ENCODE assay signal across 14 cellular contexts in the genomic region with DNA sequence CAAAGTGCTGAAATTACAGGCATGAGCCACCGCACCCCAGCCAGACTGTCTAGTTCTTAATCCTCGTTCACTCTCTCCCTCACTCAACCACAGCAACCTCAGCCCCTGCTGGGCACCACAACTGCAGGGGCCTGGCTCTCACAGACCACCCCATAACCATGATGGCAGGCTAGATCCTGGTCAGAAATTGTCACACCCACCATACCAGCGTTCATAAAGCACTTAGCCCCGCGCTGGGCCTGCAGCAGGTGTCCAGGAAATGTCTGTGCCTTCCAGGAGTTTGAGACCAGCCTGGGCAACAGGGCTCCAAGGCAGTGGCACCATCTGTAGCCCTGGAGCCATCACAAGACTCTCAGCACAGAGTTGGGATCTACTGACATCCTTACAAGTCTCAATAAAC. TPM values are rescaled to one million over a fixed set of nuclear protein-coding genes. Genes with fewer than 3 reads are reported as not detected.
DNase-seq lines count a peak whose midpoint lies in the region; ATAC-seq and TF ChIP-seq lines count a peak whose summit lies in the region.
"Had no signal": no experiment of that assay in that cellular context is flagged by ENCODE, and none has a peak within 500 bp of the region (broad histone marks: within the 10 kb centered on the region; RNA-seq: fewer than 3 reads in every experiment).

No MANE protein-coding gene starts in this region.

- H3K4me1 Mint-ChIP-seq in CD8-positive, alpha-beta T cell (ENCODE audit: low read depth) = peaks cover 36% of the 10 kb centered on the region
- peaks cover 28% of the 10 kb centered on the region for H3K4me1 Mint-ChIP-seq in WTC11
- peaks cover 30 to 34% of the 10 kb centered on the region in 2 donors for H3K4me1 Mint-ChIP-seq in immature natural killer cell

- no peaks in the 10 kb centered on the region for H3K27me3 Mint-ChIP-seq in CD8-positive, alpha-beta T cell (ENCODE audit: low read depth)
- H3K27me3 Mint-ChIP-seq in WTC11 (ENCODE audit: low read depth) (no peaks in the 10 kb centered on the region; the same call in none of the 2 replicates), immature natural killer cell (ENCODE audit: low read depth in 3 of 3) (peaks cover 0 to 5% (median 1%) of the 10 kb centered on the region in 3 donors)

- CTCF ChIA-PET in CD8-positive, alpha-beta T cell (lab: Charles Lee) = interaction anchor here (1.3 to 5.0 kb wide), 4 partner anchors 43 to 101 kb away, joined by 3 to 21 read pairs (median 6); no protein-coding TSS in a partner anchor
- CTCF ChIA-PET in WTC11 (lab: Charles Lee) = interaction anchor here (1.0 to 1.9 kb wide), 2 partner anchors 47 to 66 kb away, joined by 3 to 5 read pairs; no protein-coding TSS in a partner anchor

- no peak for DNase-seq in CD8-positive, alpha-beta T cell
- no peak for DNase-seq in WTC11 (ENCODE audit: low spot score)
- DNase-seq in immature natural killer cell = no peak
- no peak for DNase-seq in spleen
- no peak for DNase-seq in GM13977 (ENCODE audit: low spot score)
- no peak for DNase-seq in A172 (ENCODE audit: low spot score)
- DNase-seq: activated CD4-positive, alpha-beta T cell treated with anti-CD3 and anti-CD28 coated beads, Interleukin-2, amount 50 U/mL, for 1 hour; DMS53; NCI-H2029; NK-92 treated with Interleukin-12 subunit alpha and Interleukin-12 subunit beta, amount 100 ng/mL, for 24 hours; stimulated activated CD4-positive, alpha-beta T cell treated with anti-CD3 and anti-CD28 coated beads, Interleukin-12 subunit alpha, Interleukin-12 subunit beta, amount 100 ng/mL, for 4 hours had no signal

- peak overlapping the region; percentile 74 for H3K27ac Mint-ChIP-seq in CD8-positive, alpha-beta T cell
- peak overlapping the region; percentile 57; the same call in 1 of the 2 replicates for H3K27ac Mint-ChIP-seq in WTC11
- H3K27ac Mint-ChIP-seq in immature natural killer cell = peak overlapping the region; percentile 70 to 90 (median 84)

- H3K9me3 Mint-ChIP-seq in CD8-positive, alpha-beta T cell = no peaks in the 10 kb centered on the region
- H3K9me3 Mint-ChIP-seq in WTC11 (peaks cover 7% of the 10 kb centered on the region), immature natural killer cell (no peaks in the 10 kb centered on the region)

- no peak overlapping the region for H3K27ac ChIP-seq in CD8-positive, alpha-beta T cell (ENCODE audit: low read depth, low read length)
- peak overlapping the region in 6 of 8 donors; percentile 90 to 97 (median 92) for H3K27ac ChIP-seq in spleen
- H3K27ac ChIP-seq: KMS-11 had no signal

- H3K36me3 Mint-ChIP-seq in CD8-positive, alpha-beta T cell = peaks cover 8% of the 10 kb centered on the region
- H3K36me3 Mint-ChIP-seq in WTC11 (peaks cover 18% of the 10 kb centered on the region), immature natural killer cell (peaks cover 4 to 12% (median 9%) of the 10 kb centered on the region in 3 donors)

- intact Hi-C loops in CD8-positive, alpha-beta T cell (cut with DNase I, micrococcal nuclease) = no loop called here
- intact Hi-C loops in spleen (cut with DNase I; ENCODE audit: low total_unique reads) = loop anchor here (10.0 kb wide), 1 partner anchor 57 kb away; the partner anchor contains the start of genes ATRIP, CCDC51 and TMA7

- TF ChIP-seq POLR2A in spleen (IDR thresholded peaks at IDR 0.05) = no peak

- POLR2A ChIA-PET in CD8-positive, alpha-beta T cell (lab: Charles Lee) = interaction anchor here (1.4 kb wide), 1 partner anchor 36 kb away, joined by 6 read pairs; a partner anchor contains a TSS
- POLR2A ChIA-PET in WTC11 (lab: Charles Lee) = interaction anchor here (2.8 kb wide), 1 partner anchor 28 kb away, joined by 21 read pairs; no protein-coding TSS in a partner anchor

- H3K27me3 ChIP-seq in CD8-positive, alpha-beta T cell (ENCODE audit: insufficient read depth, low read length) = no peaks in the 10 kb centered on the region
- no peaks in the 10 kb centered on the region for H3K27me3 ChIP-seq in spleen (replicated peaks in 1 of 7)

- peaks cover 27% of the 10 kb centered on the region for H3K4me1 ChIP-seq in CD8-positive, alpha-beta T cell (ENCODE audit: insufficient read depth, low read length)
- peaks cover 12 to 62% (median 39%) of the 10 kb centered on the region in 6 donors for H3K4me1 ChIP-seq in spleen

- H3K4me3 Mint-ChIP-seq in CD8-positive, alpha-beta T cell = peak overlapping the region; percentile 79
- no peak overlapping the region for H3K4me3 Mint-ChIP-seq in WTC11
- H3K4me3 Mint-ChIP-seq in immature natural killer cell = peak overlapping the region; percentile 78 to 84 (median 79)

- no peaks in the 10 kb centered on the region for H3K9me3 ChIP-seq in CD8-positive, alpha-beta T cell (ENCODE audit: low read length)
- H3K9me3 ChIP-seq in spleen = peaks cover 0 to 5% (median 0%) of the 10 kb centered on the region in 8 donors

- peaks cover 4% of the 10 kb centered on the region for H3K36me3 ChIP-seq in CD8-positive, alpha-beta T cell (ENCODE audit: insufficient read depth, low read length)
- peaks cover 0 to 43% (median 8%) of the 10 kb centered on the region in 6 donors for H3K36me3 ChIP-seq in spleen

- ATAC-seq in CD8-positive, alpha-beta T cell = no peak
- ATAC-seq in WTC11 (no peak), HG02678 (IDR thresholded peaks at IDR 0.05; ENCODE audit: unreplicated experiment) (no peak)
- ATAC-seq: GM12878 had no signal

- H3K4me3 ChIP-seq in CD8-positive, alpha-beta T cell (ENCODE audit: low read depth, low read length) = no peak overlapping the region
- peak overlapping the region in 1 of 8 donors; percentile 80 for H3K4me3 ChIP-seq in spleen
- H3K4me3 ChIP-seq: GM12878 had no signal

- TF ChIP-seq CTCF in CD8-positive, alpha-beta T cell (IDR thresholded peaks at IDR 0.05) = no peak
- no peak for TF ChIP-seq CTCF in WTC11 (IDR thresholded peaks at IDR 0.05)
- TF ChIP-seq CTCF in spleen (IDR thresholded peaks at IDR 0.05 in 8 of 11, conservative IDR thresholded peaks at IDR 0.05 in 3 of 11) = no peak
- no peak for TF ChIP-seq CTCF in GM13977 (IDR thresholded peaks at IDR 0.05; ENCODE audit: extremely low read depth, insufficient read depth, missing control alignments)

- in situ Hi-C loops in GM13977 (cut with MboI; ENCODE audit: low pct_unique_long_range_greater_than_20kb, low sequenced_read_pairs, unreplicated experiment) = no loop called here

- WGBS in spleen, 5 donors = 75 to 90% (median 78%) methylated on average over 5 of the region's 5 CpGs

TF ChIP-seq in WTC11, 78 proteins besides CTCF, POLR2A, EP300 and RAD21 (continues in another document):
- no peak for TF ChIP-seq RELA (CRISPR knock-in tag; IDR thresholded peaks at IDR 0.05; ENCODE audit: borderline replicate concordance)
- no peak for TF ChIP-seq ATF2 (CRISPR knock-in tag; IDR thresholded peaks at IDR 0.05; ENCODE audit: borderline replicate concordance, low read depth)
- TF ChIP-seq TP53 (CRISPR knock-in tag; IDR thresholded peaks at IDR 0.05) = no peak
- TF ChIP-seq E2F1 (CRISPR knock-in tag; IDR thresholded peaks at IDR 0.05) = no peak
- TF ChIP-seq RORB (CRISPR knock-in tag; IDR thresholded peaks at IDR 0.05) = no peak
- no peak for TF ChIP-seq FOXK1 (CRISPR knock-in tag; IDR thresholded peaks at IDR 0.05)
- TF ChIP-seq ZNF121 (CRISPR knock-in tag; IDR thresholded peaks at IDR 0.05) = no peak

RNA-seq across cellular contexts. Expression of gene SHISA5, which starts 1.9 kb away (rescaled TPM):
- total RNA-seq in CD8-positive, alpha-beta T cell = 10 to 100 TPM; 84.3 to 86.0 TPM
- total RNA-seq in WTC11 (2021) (137 to 165 TPM (median 158 TPM) in 3 replicates), spleen (100 to 1,000 TPM; 154 to 227 (median 182) TPM)
- polyA plus RNA-seq in immature natural killer cell (100 to 1,000 TPM; 351 to 618 (median 505) TPM), spleen (100 to 1,000 TPM in 1 of 3 donors, 10 to 100 TPM in 2; 80.2 to 132 (median 85.6) TPM)
- total RNA-seq in A172 (2014; rRNA removed; shearing (Covaris generic)) = 143 and 147 TPM in 2 replicates

RNA-seq across cellular contexts. Expression of gene PFKFB4, which starts 54.5 kb away (rescaled TPM):
- 1 to 10 TPM; 1.2 to 1.3 TPM for total RNA-seq in CD8-positive, alpha-beta T cell
- total RNA-seq in WTC11 (2021) (18.0 to 26.8 TPM (median 26.7 TPM) in 3 replicates), spleen (10 to 100 TPM; 11.0 to 43.1 (median 22.8) TPM)
- polyA plus RNA-seq in immature natural killer cell (under 1 TPM in 2 of 3 donors, not detected in 1; 0.17 to 0.78 TPM), spleen (1 to 10 TPM; 2.0 to 4.8 (median 3.8) TPM)
- total RNA-seq in A172 (2014; rRNA removed; shearing (Covaris generic)) = 7.6 and 8.4 TPM in 2 replicates

RNA-seq across cellular contexts. Expression of gene ATRIP, which starts 55.6 kb away (rescaled TPM):
- total RNA-seq in CD8-positive, alpha-beta T cell = 1 to 10 TPM; 7.4 to 8.7 TPM
- total RNA-seq in WTC11 (2021) (15.5 to 18.2 TPM (median 15.6 TPM) in 3 replicates), spleen (10 to 100 TPM in 1 of 7 donors, 1 to 10 TPM in 6; 6.4 to 10.0 (median 7.0) TPM)
- polyA plus RNA-seq in immature natural killer cell (10 to 100 TPM in 1 of 3 donors, 1 to 10 TPM in 2; 6.4 to 12.6 (median 6.6) TPM), spleen (1 to 10 TPM; 5.2 to 5.7 (median 5.2) TPM)
- 8.1 and 14.6 TPM in 2 replicates for total RNA-seq in A172 (2014; rRNA removed; shearing (Covaris generic))
